Comparison of ENCODE assay signal across 9 cellular contexts in genomic region chr7:16343612-16344011, GRCh38.
"Had no signal": no experiment of that assay in that cellular context is flagged by ENCODE, and none has a peak within 500 bp of the region (broad histone marks: within the 10 kb centered on the region; RNA-seq: fewer than 3 reads in every experiment).

No MANE protein-coding gene starts in this region.

- H3K27ac ChIP-seq: HL-60 had no signal

- FAIRE-seq: H1, K562 had no signal

- H3K27ac Mint-ChIP-seq: GM23338, HFFc6 had no signal

- H3K36me3 ChIP-seq: HAP-1 had no signal

- H2AFZ ChIP-seq: GM23338 had no signal

- H3K4me3 Mint-ChIP-seq: GM23338, HFFc6 had no signal

- H3K9me3 ChIP-seq: HAP-1 had no signal

- H3K4me1 Mint-ChIP-seq: GM23338 had no signal

- H3K4me2 ChIP-seq: GM23338 had no signal

- H3K4me3 ChIP-seq: GM23338, HAP-1, K562 had no signal

- DNase-seq: H7, HFFc6, IMR-90, KG1 had no signal
